Comparison of ENCODE assay signal across 1 cellular context in the genomic region with DNA sequence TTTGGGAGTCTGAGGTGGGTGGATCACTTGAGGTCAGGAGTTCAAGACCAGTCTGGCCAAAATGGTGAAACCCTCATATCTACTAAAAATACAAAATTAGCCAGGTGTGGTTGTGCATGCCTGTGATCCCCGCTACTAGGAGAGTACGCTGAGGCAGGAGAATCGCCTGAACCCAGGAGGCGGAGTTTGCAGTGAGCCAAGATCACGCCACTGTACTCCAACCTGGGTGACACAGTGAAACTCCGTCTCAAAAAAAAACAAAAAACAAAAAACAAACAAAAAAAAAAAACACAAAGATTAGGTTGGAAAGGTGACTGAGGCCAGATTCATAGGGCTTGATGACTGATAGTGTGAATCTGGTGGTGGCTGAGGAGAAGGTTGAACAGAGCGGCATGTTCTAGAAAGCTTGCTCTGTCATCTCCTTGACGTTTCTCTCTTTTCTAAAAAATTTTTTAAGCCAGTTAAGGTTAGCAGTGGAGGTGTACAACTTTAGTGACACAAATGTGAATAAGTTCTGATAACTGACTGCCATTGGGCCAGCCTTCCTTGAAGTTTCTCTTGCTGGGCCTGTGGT.
TF ChIP-seq lines count a peak whose summit lies in the region.

No MANE protein-coding gene starts in this region.

TF ChIP-seq in GM23338, 12 proteins besides CTCF, POLR2A, EP300 and RAD21:
- TF ChIP-seq EZH2phosphoT487 (IDR thresholded peaks at IDR 0.05; ENCODE audit: unreplicated experiment) (no peak), JUNB (IDR thresholded peaks at IDR 0.05; ENCODE audit: unreplicated experiment) (no peak), ZNF114 (CRISPR knock-in tag; IDR thresholded peaks at IDR 0.05) (no peak)
